ENCODE assay signal across 9 cellular contexts in genomic region chr11:5069272-5069671, GRCh38. TPM values are rescaled to one million over a fixed set of nuclear protein-coding genes. Genes with fewer than 3 reads are reported as not detected.
"Had no signal": no experiment of that assay in that cellular context is flagged by ENCODE, and none has a peak within 500 bp of the region (broad histone marks: within the 10 kb centered on the region; RNA-seq: fewer than 3 reads in every experiment).

OR52E1 (plus strand) TSS chr11:5069572.

- DNase-seq: GM23248, GOT3, H7, H9, HCEC 1CT, HFFc6 had no signal

- H3K9me3 Mint-ChIP-seq: GM23338, H9 had no signal

- H3K4me3 Mint-ChIP-seq: GM23338, H9, HFFc6 had no signal

- H3K27ac Mint-ChIP-seq: GM23338, H9, HFFc6 had no signal

RNA-seq across cellular contexts. Expression of gene OR52E1, which starts in this region (rescaled TPM):
- total RNA-seq: GM23248, GM23338, H1, H4, H7, H9, HFFc6 had no signal
